20 cellular contexts compared by ENCODE assay signal in the genomic region with DNA sequence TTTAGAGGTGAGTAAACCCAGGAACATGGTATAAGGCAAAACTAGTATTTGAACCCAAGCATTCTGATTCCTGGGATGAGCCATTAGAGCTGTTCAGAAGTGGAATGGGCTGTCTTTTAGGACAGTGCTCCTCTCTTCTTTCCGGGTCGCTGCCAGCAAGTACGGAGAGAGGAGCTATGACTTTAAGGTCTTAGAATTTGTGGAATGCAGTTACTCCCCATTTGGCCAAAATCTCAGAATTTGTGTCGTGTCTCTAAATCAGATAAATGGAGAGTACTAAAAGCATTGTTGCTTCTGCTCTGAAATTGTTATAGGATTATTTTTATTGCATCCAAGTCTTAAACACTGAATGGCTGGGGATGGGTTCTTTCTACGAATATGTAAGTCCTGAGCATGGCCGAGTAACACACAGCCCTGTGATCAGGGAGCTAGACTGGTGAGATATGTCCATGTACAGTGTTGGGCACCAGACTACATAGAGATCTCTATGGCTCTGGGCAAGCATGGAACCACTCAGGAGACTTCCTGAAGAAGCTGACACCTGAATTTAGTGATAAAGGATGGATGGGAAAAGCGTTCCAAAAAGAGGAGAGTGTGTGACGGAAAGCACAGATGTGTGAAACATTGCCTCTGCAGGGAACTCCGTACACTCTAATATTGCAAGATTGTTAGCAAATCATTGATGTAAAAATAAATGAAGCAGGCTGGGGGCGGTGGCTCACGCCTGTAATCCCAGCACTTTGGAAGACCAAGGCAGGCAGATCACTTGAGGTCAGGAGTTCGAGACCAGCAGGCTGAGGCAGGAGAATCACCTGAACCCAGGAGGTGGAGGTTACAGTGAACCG.
DNase-seq lines count a peak whose midpoint lies in the region; ATAC-seq and TF ChIP-seq lines count a peak whose summit lies in the region.
"Had no signal": no experiment of that assay in that cellular context is flagged by ENCODE, and none has a peak within 500 bp of the region (broad histone marks: within the 10 kb centered on the region; RNA-seq: fewer than 3 reads in every experiment).

No MANE protein-coding gene starts in this region.

- peak; percentile 57 for ATAC-seq in gastroesophageal sphincter
- ATAC-seq: heart left ventricle, right cardiac atrium had no signal

- TF ChIP-seq CTCF in gastroesophageal sphincter (IDR thresholded peaks at IDR 0.05) (no peak), spleen (IDR thresholded peaks at IDR 0.05 in 8 of 11, conservative IDR thresholded peaks at IDR 0.05 in 3 of 11) (no peak), lower leg skin (IDR thresholded peaks at IDR 0.05) (no peak)

- H3K9me3 ChIP-seq in adipocyte (ENCODE audit: control insufficient read depth, low read length) = no peaks in the 10 kb centered on the region
- no peaks in the 10 kb centered on the region for H3K9me3 ChIP-seq in gastroesophageal sphincter
- H3K9me3 ChIP-seq in skeletal muscle satellite cell (replicated peaks; ENCODE audit: low read length) = no peaks in the 10 kb centered on the region
- peaks cover 0 to 7% (median 0%) of the 10 kb centered on the region in 8 donors for H3K9me3 ChIP-seq in spleen
- H3K9me3 ChIP-seq: neutrophil, Peyer's patch had no signal

- peak overlapping the region; percentile 39 for H3K4me3 ChIP-seq in adipocyte (ENCODE audit: low read length)
- no peak overlapping the region for H3K4me3 ChIP-seq in gastroesophageal sphincter
- no peak overlapping the region for H3K4me3 ChIP-seq in skeletal muscle satellite cell (ENCODE audit: low read length)
- H3K4me3 ChIP-seq in spleen = no peak overlapping the region
- H3K4me3 ChIP-seq in lower leg skin (ENCODE audit: low read depth, poor library complexity, severe bottlenecking) = no peak overlapping the region
- H3K4me3 ChIP-seq: heart left ventricle, Peyer's patch had no signal

- no peak overlapping the region for H3K27ac Mint-ChIP-seq in activated T-helper 1 cell treated with anti-CD3 and anti-CD28 coated beads, Interleukin-12 subunit alpha, Interleukin-12 subunit beta, Interleukin-2, Interleukin-4 antibody, amounts not matched to agents 30 ng/mL and 10 ng/mL and 1 ng/mL, durations not matched to agents 14 hours and 24 hours and 36 hours
- H3K27ac Mint-ChIP-seq: B cell had no signal

- peaks cover 8% of the 10 kb centered on the region for H3K27me3 Mint-ChIP-seq in activated T-helper 1 cell treated with anti-CD3 and anti-CD28 coated beads, Interleukin-12 subunit alpha, Interleukin-12 subunit beta, Interleukin-2, Interleukin-4 antibody, amounts not matched to agents 30 ng/mL and 10 ng/mL and 1 ng/mL, durations not matched to agents 14 hours and 24 hours and 36 hours (ENCODE audit: insufficient read depth)
- H3K27me3 Mint-ChIP-seq: B cell had no signal

- H3K4me1 Mint-ChIP-seq in activated T-helper 1 cell treated with anti-CD3 and anti-CD28 coated beads, Interleukin-12 subunit alpha, Interleukin-12 subunit beta, Interleukin-2, Interleukin-4 antibody, amounts not matched to agents 30 ng/mL and 10 ng/mL and 1 ng/mL, durations not matched to agents 14 hours and 24 hours and 36 hours (ENCODE audit: low read depth) = no peaks in the 10 kb centered on the region
- H3K4me1 Mint-ChIP-seq: B cell had no signal

- no peaks in the 10 kb centered on the region for H3K36me3 Mint-ChIP-seq in activated T-helper 1 cell treated with anti-CD3 and anti-CD28 coated beads, Interleukin-12 subunit alpha, Interleukin-12 subunit beta, Interleukin-2, Interleukin-4 antibody, amounts not matched to agents 30 ng/mL and 10 ng/mL and 1 ng/mL, durations not matched to agents 14 hours and 24 hours and 36 hours (ENCODE audit: low read depth)

- H3K4me3 Mint-ChIP-seq in activated T-helper 1 cell treated with anti-CD3 and anti-CD28 coated beads, Interleukin-12 subunit alpha, Interleukin-12 subunit beta, Interleukin-2, Interleukin-4 antibody, amounts not matched to agents 30 ng/mL and 10 ng/mL and 1 ng/mL, durations not matched to agents 14 hours and 24 hours and 36 hours = no peak overlapping the region
- H3K4me3 Mint-ChIP-seq: B cell had no signal

- WGBS in gastroesophageal sphincter (ENCODE audit: low coverage in 1 of 2), 2 donors = 60 to 70% methylated on average over 4 to 12 of the region's 13 CpGs
- WGBS in spleen, 5 donors = 69 to 96% (median 86%) methylated on average over 13 of the region's 13 CpGs
- 65% methylated on average over 13 of the region's 13 CpGs for WGBS in lower leg skin, 2 donors

- H3K4me1 ChIP-seq in adipocyte (ENCODE audit: control insufficient read depth, insufficient read depth, low read length) = peaks cover 44% of the 10 kb centered on the region
- peaks cover 0 to 6% (median 0%) of the 10 kb centered on the region in 3 donors for H3K4me1 ChIP-seq in gastroesophageal sphincter
- peaks cover 17% of the 10 kb centered on the region for H3K4me1 ChIP-seq in skeletal muscle satellite cell (ENCODE audit: control insufficient read depth, insufficient read depth, low read length)
- H3K4me1 ChIP-seq in spleen = peaks cover 0 to 6% (median 0%) of the 10 kb centered on the region in 6 donors
- H3K4me1 ChIP-seq: heart left ventricle, Peyer's patch had no signal

- TF ChIP-seq POLR2A in gastroesophageal sphincter (IDR thresholded peaks at IDR 0.05) (no peak), spleen (IDR thresholded peaks at IDR 0.05) (no peak), lower leg skin (IDR thresholded peaks at IDR 0.05) (no peak)

- no peaks in the 10 kb centered on the region for H3K27me3 ChIP-seq in adipocyte (replicated peaks; ENCODE audit: control insufficient read depth, insufficient read depth, low read length)
- no peaks in the 10 kb centered on the region for H3K27me3 ChIP-seq in gastroesophageal sphincter
- H3K27me3 ChIP-seq in skeletal muscle satellite cell (ENCODE audit: control insufficient read depth, insufficient read depth, low read length) = no peaks in the 10 kb centered on the region
- no peaks in the 10 kb centered on the region for H3K27me3 ChIP-seq in spleen (replicated peaks in 1 of 7)
- H3K27me3 ChIP-seq: heart left ventricle, neutrophil, Peyer's patch had no signal

- intact Hi-C loops in spleen (cut with DNase I; ENCODE audit: low total_unique reads) = no loop called here
- intact Hi-C loops in lower leg skin (cut with DNase I; ENCODE audit: low total_unique reads) = no loop called here
- intact Hi-C loops in activated T-helper 1 cell treated with anti-CD3 and anti-CD28 coated beads, Interleukin-12 subunit alpha, Interleukin-12 subunit beta, Interleukin-2, Interleukin-4 antibody, amounts not matched to agents 30 ng/mL and 10 ng/mL and 1 ng/mL, durations not matched to agents 14 hours and 24 hours and 36 hours (cut with micrococcal nuclease) = no loop called here

- DNase-seq in ELR (ENCODE audit: low read depth) = peak; percentile 34
- peak; percentile 58 for DNase-seq in adipocyte (ENCODE audit: low read depth)
- DNase-seq in T1000 (lab: John Stamatoyannopoulos, UW) = no peak
- no peak for DNase-seq in spleen
- no peak for DNase-seq in lower leg skin (ENCODE audit: low spot score in 2 of 2)
- no peak for DNase-seq in activated T-helper 1 cell treated with anti-CD3 and anti-CD28 coated beads, Interleukin-12 subunit alpha, Interleukin-12 subunit beta, Interleukin-2, Interleukin-4 antibody, amounts not matched to agents 30 ng/mL and 10 ng/mL and 1 ng/mL, durations not matched to agents 14 hours and 24 hours and 36 hours (ENCODE audit: low spot score)
- DNase-seq: activated CD4-positive, alpha-beta T cell treated with anti-CD3 and anti-CD28 coated beads for 48 hours; activated naive CD4-positive, alpha-beta T cell treated with Interleukin-2 at 50 U/mL for 16 hours; cortex of kidney; heart left ventricle; midbrain; NCI-H2171 treated with DMSO at 0.1 percent for 48 hours; Peyer's patch; right cardiac atrium; stimulated activated CD4-positive, alpha-beta T cell treated with anti-CD3 and anti-CD28 coated beads, Interleukin-1b, Interleukin-23, amount 100 ng/mL, for 48 hours; substantia nigra had no signal

- H3K27ac ChIP-seq in gastroesophageal sphincter (peak overlapping the region in 1 of 4 donors; percentile 26), spleen (no peak overlapping the region)
- H3K27ac ChIP-seq: heart left ventricle, neutrophil, Peyer's patch had no signal

- peak overlapping the region; percentile 34 for H3K4me2 ChIP-seq in skeletal muscle satellite cell (ENCODE audit: low read length)

- TF ChIP-seq EP300 in gastroesophageal sphincter (IDR thresholded peaks at IDR 0.05) = no peak

- no peaks in the 10 kb centered on the region for H3K36me3 ChIP-seq in adipocyte (ENCODE audit: control insufficient read depth, insufficient read depth, low read length, severe bottlenecking)
- H3K36me3 ChIP-seq in gastroesophageal sphincter = no peaks in the 10 kb centered on the region
- H3K36me3 ChIP-seq in skeletal muscle satellite cell (ENCODE audit: insufficient read depth, low read length) = peaks cover 9% of the 10 kb centered on the region
- no peaks in the 10 kb centered on the region for H3K36me3 ChIP-seq in spleen
- H3K36me3 ChIP-seq: heart left ventricle, neutrophil, Peyer's patch had no signal

- no peaks in the 10 kb centered on the region for H3K9me3 Mint-ChIP-seq in activated T-helper 1 cell treated with anti-CD3 and anti-CD28 coated beads, Interleukin-12 subunit alpha, Interleukin-12 subunit beta, Interleukin-2, Interleukin-4 antibody, amounts not matched to agents 30 ng/mL and 10 ng/mL and 1 ng/mL, durations not matched to agents 14 hours and 24 hours and 36 hours

- H3K9ac ChIP-seq in adipocyte (ENCODE audit: low read length) = no peak overlapping the region
- no peak overlapping the region for H3K9ac ChIP-seq in skeletal muscle satellite cell (ENCODE audit: low read depth, low read length)

Comparison
In these comparisons a context has a peak if more than half of its experiments do, and no peak if none do; other contexts are left out.
1. DNase-seq: peak in ELR (single experiment) and adipocyte (single experiment); none in T1000 (single experiment), spleen (single experiment), lower leg skin (0 of 2) and activated T-helper 1 cell treated with anti-CD3 and anti-CD28 coated beads, Interleukin-12 subunit alpha, Interleukin-12 subunit beta, Interleukin-2, Interleukin-4 antibody, amounts not matched to agents 30 ng/mL and 10 ng/mL and 1 ng/mL, durations not matched to agents 14 hours and 24 hours and 36 hours (single experiment).